In genomic region chr12:48817957-48818830, GRCh38 we compare ENCODE assay signal across 1 cellular context.
TF ChIP-seq lines count a peak whose summit lies in the region.

TSS of gene CACNB3 (plus strand) at chr12:48818496. CDS start at chr12:48818930, 434 bp downstream.

TF ChIP-seq in GM12878, 131 proteins besides CTCF, POLR2A, EP300 and RAD21 (continued from another document):
- TF ChIP-seq HSF1 (IDR thresholded peaks at IDR 0.05; ENCODE audit: low read depth, low read length) (no peak), TAF1 (IDR thresholded peaks at IDR 0.05; ENCODE audit: borderline replicate concordance, low read depth, low read length) (no peak), STAT3 (IDR thresholded peaks at IDR 0.05; ENCODE audit: low read depth, low read length) (no peak), FOS (IDR thresholded peaks at IDR 0.05; ENCODE audit: borderline replicate concordance, extremely low read depth, insufficient read length) (no peak), ZNF687 (IDR thresholded peaks at IDR 0.05) (no peak)
